16 cellular contexts compared by ENCODE assay signal in genomic region chr7:105792488-105793370, GRCh38.
"Had no signal": no experiment of that assay in that cellular context is flagged by ENCODE, and none has a peak within 500 bp of the region (broad histone marks: within the 10 kb centered on the region; RNA-seq: fewer than 3 reads in every experiment).

No MANE protein-coding gene starts in this region.

- ATAC-seq: activated CD8-positive, alpha-beta T cell treated with anti-CD3 and anti-CD28 coated beads, Interleukin-2, amount 10 ng/mL, durations not matched to agents 7 days and 5 days; stimulated activated naive B cell treated with anti-CD40 and anti-IgM and Interleukin-4, amounts not matched to agents 10 μg/mL and 1 μg/mL and 100 μg/mL, for 72 hours; T-cell had no signal

- H3K27me3 Mint-ChIP-seq: activated T-cell treated with anti-CD3 and anti-CD28 coated beads, Interleukin-2, amount 50 U/mL, for 24 hours; brain; T-cell had no signal

- H3K4me3 Mint-ChIP-seq: activated CD4-positive, alpha-beta T cell treated with anti-CD3 and anti-CD28 coated beads, Interleukin-2, amount 10 ng/mL, durations not matched to agents 24 days and 14 days; activated CD8-positive, alpha-beta T cell treated with anti-CD3 and anti-CD28 coated beads, Interleukin-2, amount 10 ng/mL, durations not matched to agents 7 days and 5 days; activated naive CD4-positive, alpha-beta T cell treated with anti-CD3 and anti-CD28 coated beads for 36 hours; activated T-cell treated with anti-CD3 and anti-CD28 coated beads, Interleukin-2, amount 50 U/mL, for 24 hours; brain; stimulated activated naive B cell treated with anti-CD40 and anti-IgM and Interleukin-4, amounts not matched to agents 10 μg/mL and 1 μg/mL and 100 μg/mL, for 72 hours; T-cell had no signal

- H3K4me1 ChIP-seq: colonic mucosa, thyroid gland, uterus had no signal

- H3K36me3 Mint-ChIP-seq: stimulated activated naive B cell treated with anti-CD40 and anti-IgM and Interleukin-4, amounts not matched to agents 10 μg/mL and 1 μg/mL and 100 μg/mL, for 72 hours had no signal

- H3K36me3 ChIP-seq: colonic mucosa, thyroid gland, uterus had no signal

- H3K9me3 ChIP-seq: colonic mucosa, esophagus squamous epithelium, thyroid gland, uterus had no signal

- H3K27me3 ChIP-seq: colonic mucosa, esophagus squamous epithelium, thyroid gland, uterus had no signal

- DNase-seq: activated CD4-positive, alpha-beta T cell treated with anti-CD3 and anti-CD28 coated beads, Interleukin-2, amount 10 ng/mL, durations not matched to agents 24 days and 14 days; activated CD8-positive, alpha-beta T cell treated with anti-CD3 and anti-CD28 coated beads, Interleukin-2, amount 10 ng/mL, durations not matched to agents 7 days and 5 days; activated naive CD4-positive, alpha-beta T cell treated with anti-CD3 and anti-CD28 coated beads for 36 hours; activated T-cell treated with anti-CD3 and anti-CD28 coated beads, Interleukin-2, amount 50 U/mL, for 24 hours; anterior cingulate cortex; central memory CD4-positive, alpha-beta T cell; colonic mucosa; esophagus squamous epithelium; occipital lobe; retina; stimulated activated naive B cell treated with anti-CD40 and anti-IgM and Interleukin-4, amounts not matched to agents 10 μg/mL and 1 μg/mL and 100 μg/mL, for 72 hours; T-cell; T-helper 9 cell; thyroid gland; uterus had no signal

- H3K9me3 Mint-ChIP-seq: activated CD4-positive, alpha-beta T cell treated with anti-CD3 and anti-CD28 coated beads, Interleukin-2, amount 10 ng/mL, durations not matched to agents 24 days and 14 days; activated naive CD4-positive, alpha-beta T cell treated with anti-CD3 and anti-CD28 coated beads for 36 hours; activated T-cell treated with anti-CD3 and anti-CD28 coated beads, Interleukin-2, amount 50 U/mL, for 24 hours; stimulated activated naive B cell treated with anti-CD40 and anti-IgM and Interleukin-4, amounts not matched to agents 10 μg/mL and 1 μg/mL and 100 μg/mL, for 72 hours; T-cell had no signal

- H3K27ac ChIP-seq: colonic mucosa, esophagus squamous epithelium, thyroid gland, uterus had no signal

- H3K4me3 ChIP-seq: colonic mucosa, esophagus squamous epithelium, thyroid gland, uterus had no signal

- H3K27ac Mint-ChIP-seq: activated CD4-positive, alpha-beta T cell treated with anti-CD3 and anti-CD28 coated beads, Interleukin-2, amount 10 ng/mL, durations not matched to agents 24 days and 14 days; activated CD8-positive, alpha-beta T cell treated with anti-CD3 and anti-CD28 coated beads, Interleukin-2, amount 10 ng/mL, durations not matched to agents 7 days and 5 days; activated naive CD4-positive, alpha-beta T cell treated with anti-CD3 and anti-CD28 coated beads for 36 hours; activated T-cell treated with anti-CD3 and anti-CD28 coated beads, Interleukin-2, amount 50 U/mL, for 24 hours; brain; stimulated activated naive B cell treated with anti-CD40 and anti-IgM and Interleukin-4, amounts not matched to agents 10 μg/mL and 1 μg/mL and 100 μg/mL, for 72 hours had no signal
